28 cellular contexts compared by ENCODE assay signal in the genomic region with DNA sequence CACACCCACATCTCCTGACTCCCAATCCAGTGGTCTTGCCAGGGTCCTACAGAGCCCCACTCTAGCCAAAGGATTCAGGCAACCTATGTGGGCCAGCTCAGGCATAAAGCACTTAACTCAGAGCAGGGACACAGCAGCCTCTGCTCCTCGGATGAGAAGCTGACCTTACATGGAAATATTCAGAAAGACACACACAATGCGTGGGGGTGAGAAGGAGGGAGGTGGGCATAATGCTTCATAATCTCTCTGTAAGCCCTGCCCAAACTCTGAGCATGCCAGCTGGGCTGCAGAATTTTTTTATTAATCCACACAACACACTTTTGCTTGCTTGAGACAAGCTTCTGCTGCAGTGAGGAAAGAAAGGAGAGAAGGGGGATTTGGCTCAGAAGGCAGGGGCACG. TPM values are rescaled to one million over a fixed set of nuclear protein-coding genes. Genes with fewer than 3 reads are reported as not detected.
"Had no signal": no experiment of that assay in that cellular context is flagged by ENCODE, and none has a peak within 500 bp of the region (broad histone marks: within the 10 kb centered on the region; RNA-seq: fewer than 3 reads in every experiment).

No MANE protein-coding gene starts in this region.

- H3K9ac ChIP-seq: parathyroid adenoma had no signal

- H3K9me3 ChIP-seq: body of pancreas, gastrocnemius medialis, vagina had no signal

- H3K27me3 ChIP-seq: body of pancreas, dorsolateral prefrontal cortex, gastrocnemius medialis, vagina had no signal

- H3K4me1 ChIP-seq: body of pancreas, parathyroid adenoma, vagina had no signal

- H3K27ac ChIP-seq: body of pancreas, coronary artery, gastrocnemius medialis, parathyroid adenoma, vagina, WERI-Rb-1 had no signal

- H3K4me3 ChIP-seq: body of pancreas, coronary artery, dorsolateral prefrontal cortex, gastrocnemius medialis, vagina had no signal

- H3K36me3 ChIP-seq: gastrocnemius medialis, vagina, WERI-Rb-1 had no signal

- FAIRE-seq: keratinocyte had no signal

- DNase-seq: activated CD4-positive, alpha-beta T cell treated with anti-CD3 and anti-CD28 coated beads for 48 hours; activated CD4-positive, alpha-beta T cell treated with anti-CD3 and anti-CD28 coated beads, Interleukin-2, amount 50 U/mL, for 48 hours; activated CD8-positive, alpha-beta memory T cell treated with anti-CD3 and anti-CD28 coated beads for 24 hours; activated effector memory CD4-positive, alpha-beta T cell treated with Interleukin-2 at 50 U/mL for 16 hours; activated naive CD4-positive, alpha-beta T cell treated with Interleukin-2 at 50 U/mL for 16 hours; aorta; effector memory CD4-positive, alpha-beta T cell; gastrocnemius medialis; head of caudate nucleus; hippocampal formation; left cardiac atrium; mammary epithelial cell; naive B cell; nephron progenitor cell; right cardiac atrium; stimulated activated CD4-positive, alpha-beta T cell treated with anti-CD3 and anti-CD28 coated beads, Interleukin-2, amount 100 ng/mL, for 48 hours; stimulated activated naive CD8-positive, alpha-beta T cell treated with anti-CD3 and anti-CD28 coated beads, Interleukin-15, Interleukin-2, amounts not matched to agents 100 U/mL and 50 U/mL, for 24 hours; T-helper 17 cell; T1000; WERI-Rb-1 had no signal

- ATAC-seq: activated CD4-positive, CD25-positive, alpha-beta regulatory T cell treated with anti-CD3 and anti-CD28 coated beads, Interleukin-2, amount 50 U/mL, for 24 hours; body of pancreas; gastrocnemius medialis; stimulated activated naive CD8-positive, alpha-beta T cell treated with anti-CD3 and anti-CD28 coated beads, Interleukin-15, Interleukin-2, amounts not matched to agents 100 U/mL and 50 U/mL, for 24 hours; T-helper 17 cell had no signal

RNA-seq across cellular contexts. Expression of a gene that starts 21.6 kb away (rescaled TPM):
- total RNA-seq: epithelial cell of proximal tubule had no signal
